ENCODE assay signal across 8 cellular contexts in genomic region chr7:73738220-73738611, GRCh38. TPM values are rescaled to one million over a fixed set of nuclear protein-coding genes. Genes with fewer than 3 reads are reported as not detected.
DNase-seq lines count a peak whose midpoint lies in the region; ATAC-seq and TF ChIP-seq lines count a peak whose summit lies in the region.

No MANE protein-coding gene starts in this region.

- TF ChIP-seq RAD21 in liver (IDR thresholded peaks at IDR 0.05), result no peak

- peaks cover 0 to 25% (median 13%) of the 10 kb centered on the region in 4 donors for H3K4me1 ChIP-seq in liver (ENCODE audit: control insufficient read depth in 4 of 4, insufficient read depth in 4 of 4, low read length in 3 of 4)

- H3K4me3 ChIP-seq in liver (ENCODE audit: low read depth in 1 of 3, low read length in 3 of 3), result peak overlapping the region; percentile 69 to 91 (median 88)

- H3K36me3 ChIP-seq in liver (ENCODE audit: control insufficient read depth in 4 of 4, insufficient read depth in 3 of 4, low read depth in 1 of 4, low read length in 3 of 4), result peaks cover 0 to 15% (median under 1%) of the 10 kb centered on the region in 4 donors

- H3K27ac ChIP-seq in C4-2B (peak overlapping the region; percentile 93), liver (ENCODE audit: low read depth in 1 of 2, low read length in 2 of 2) (peak overlapping the region; percentile 69 to 97)

- TF ChIP-seq CTCF in C4-2B (conservative IDR thresholded peaks at IDR 0.05) (no peak), liver (IDR thresholded peaks at IDR 0.05; ENCODE audit: low read depth, low read length, missing input control) (no peak)

- H3K27me3 ChIP-seq in liver (ENCODE audit: control insufficient read depth in 4 of 4, insufficient read depth in 4 of 4, low read length in 3 of 4), result no peaks in the 10 kb centered on the region

- peak; percentile 21 for ATAC-seq in GM19455 (IDR thresholded peaks at IDR 0.05; ENCODE audit: unreplicated experiment)

- WGBS in liver, result 1% methylated on average over 24 of the region's 24 CpGs

- no peaks in the 10 kb centered on the region for H3K9me3 ChIP-seq in liver (ENCODE audit: control insufficient read depth in 4 of 4, low read length in 3 of 4)

- H3K9ac ChIP-seq in liver (ENCODE audit: low read depth in 1 of 2, low read length in 2 of 2), result peak overlapping the region; percentile 52 to 54

- peak; percentile 40 for DNase-seq in NCI-H1105 treated with DMSO at 0.1 percent for 48 hours (lab: John Stamatoyannopoulos, UW)
- DNase-seq in activated CD4-positive, alpha-beta T cell treated with anti-CD3 and anti-CD28 coated beads, Interleukin-2, amount 50 U/mL, for 48 hours, result peak; percentile 70 to 72
- peak; percentile 58 for DNase-seq in dermis blood vessel endothelial cell
- DNase-seq in stimulated activated CD4-positive, alpha-beta T cell treated with anti-CD3 and anti-CD28 coated beads, Interleukin-4, amount 100 ng/mL, for 4 hours, result peak; percentile 39 to 70
- no peak for DNase-seq in NCI-H510A (lab: John Stamatoyannopoulos, UW)

TF ChIP-seq in liver, 16 proteins besides CTCF, POLR2A, EP300 and RAD21:
- no peak for TF ChIP-seq HNF4A (conservative IDR thresholded peaks at IDR 0.05)
- TF ChIP-seq, protein P1, sequence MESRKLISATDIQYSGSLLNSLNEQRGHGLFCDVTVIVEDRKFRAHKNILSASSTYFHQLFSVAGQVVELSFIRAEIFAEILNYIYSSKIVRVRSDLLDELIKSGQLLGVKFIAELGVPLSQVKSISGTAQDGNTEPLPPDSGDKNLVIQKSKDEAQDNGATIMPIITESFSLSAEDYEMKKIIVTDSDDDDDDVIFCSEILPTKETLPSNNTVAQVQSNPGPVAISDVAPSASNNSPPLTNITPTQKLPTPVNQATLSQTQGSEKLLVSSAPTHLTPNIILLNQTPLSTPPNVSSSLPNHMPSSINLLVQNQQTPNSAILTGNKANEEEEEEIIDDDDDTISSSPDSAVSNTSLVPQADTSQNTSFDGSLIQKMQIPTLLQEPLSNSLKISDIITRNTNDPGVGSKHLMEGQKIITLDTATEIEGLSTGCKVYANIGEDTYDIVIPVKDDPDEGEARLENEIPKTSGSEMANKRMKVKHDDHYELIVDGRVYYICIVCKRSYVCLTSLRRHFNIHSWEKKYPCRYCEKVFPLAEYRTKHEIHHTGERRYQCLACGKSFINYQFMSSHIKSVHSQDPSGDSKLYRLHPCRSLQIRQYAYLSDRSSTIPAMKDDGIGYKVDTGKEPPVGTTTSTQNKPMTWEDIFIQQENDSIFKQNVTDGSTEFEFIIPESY (IDR thresholded peaks at IDR 0.05), result no peak
- TF ChIP-seq, protein P2, sequence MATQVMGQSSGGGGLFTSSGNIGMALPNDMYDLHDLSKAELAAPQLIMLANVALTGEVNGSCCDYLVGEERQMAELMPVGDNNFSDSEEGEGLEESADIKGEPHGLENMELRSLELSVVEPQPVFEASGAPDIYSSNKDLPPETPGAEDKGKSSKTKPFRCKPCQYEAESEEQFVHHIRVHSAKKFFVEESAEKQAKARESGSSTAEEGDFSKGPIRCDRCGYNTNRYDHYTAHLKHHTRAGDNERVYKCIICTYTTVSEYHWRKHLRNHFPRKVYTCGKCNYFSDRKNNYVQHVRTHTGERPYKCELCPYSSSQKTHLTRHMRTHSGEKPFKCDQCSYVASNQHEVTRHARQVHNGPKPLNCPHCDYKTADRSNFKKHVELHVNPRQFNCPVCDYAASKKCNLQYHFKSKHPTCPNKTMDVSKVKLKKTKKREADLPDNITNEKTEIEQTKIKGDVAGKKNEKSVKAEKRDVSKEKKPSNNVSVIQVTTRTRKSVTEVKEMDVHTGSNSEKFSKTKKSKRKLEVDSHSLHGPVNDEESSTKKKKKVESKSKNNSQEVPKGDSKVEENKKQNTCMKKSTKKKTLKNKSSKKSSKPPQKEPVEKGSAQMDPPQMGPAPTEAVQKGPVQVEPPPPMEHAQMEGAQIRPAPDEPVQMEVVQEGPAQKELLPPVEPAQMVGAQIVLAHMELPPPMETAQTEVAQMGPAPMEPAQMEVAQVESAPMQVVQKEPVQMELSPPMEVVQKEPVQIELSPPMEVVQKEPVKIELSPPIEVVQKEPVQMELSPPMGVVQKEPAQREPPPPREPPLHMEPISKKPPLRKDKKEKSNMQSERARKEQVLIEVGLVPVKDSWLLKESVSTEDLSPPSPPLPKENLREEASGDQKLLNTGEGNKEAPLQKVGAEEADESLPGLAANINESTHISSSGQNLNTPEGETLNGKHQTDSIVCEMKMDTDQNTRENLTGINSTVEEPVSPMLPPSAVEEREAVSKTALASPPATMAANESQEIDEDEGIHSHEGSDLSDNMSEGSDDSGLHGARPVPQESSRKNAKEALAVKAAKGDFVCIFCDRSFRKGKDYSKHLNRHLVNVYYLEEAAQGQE (IDR thresholded peaks at IDR 0.05), result no peak
- no peak for TF ChIP-seq TAF1 (conservative IDR thresholded peaks at IDR 0.05)
- TF ChIP-seq RXRA (IDR thresholded peaks at IDR 0.05), result no peak
- no peak for TF ChIP-seq YY1 (IDR thresholded peaks at IDR 0.05)
- no peak for TF ChIP-seq HNF4G (IDR thresholded peaks at IDR 0.05)
- no peak for TF ChIP-seq FOXA2 (IDR thresholded peaks at IDR 0.05)
- no peak for TF ChIP-seq GABPA (IDR thresholded peaks at IDR 0.05 in 1 of 2, conservative IDR thresholded peaks at IDR 0.05 in 1 of 2)
- no peak for TF ChIP-seq NR2F2 (IDR thresholded peaks at IDR 0.05)
- TF ChIP-seq, protein P3, sequence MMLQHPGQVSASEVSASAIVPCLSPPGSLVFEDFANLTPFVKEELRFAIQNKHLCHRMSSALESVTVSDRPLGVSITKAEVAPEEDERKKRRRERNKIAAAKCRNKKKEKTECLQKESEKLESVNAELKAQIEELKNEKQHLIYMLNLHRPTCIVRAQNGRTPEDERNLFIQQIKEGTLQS (IDR thresholded peaks at IDR 0.05), result no peak
- TF ChIP-seq FOXA1 (IDR thresholded peaks at IDR 0.05), result no peak
- no peak for TF ChIP-seq JUND (IDR thresholded peaks at IDR 0.05)
- TF ChIP-seq EGR1 (IDR thresholded peaks at IDR 0.05; ENCODE audit: low read depth in 2 of 2), result no peak

RNA-seq across cellular contexts. Expression of gene ABHD11, which starts 0.4 kb away (rescaled TPM):
- total RNA-seq in dermis blood vessel endothelial cell (6.1 and 7.1 TPM in 2 replicates), liver (1 to 10 TPM; 5.1 to 5.9 TPM)
- polyA plus RNA-seq in liver, result 1 to 10 TPM; 7.4 to 7.6 TPM

RNA-seq across cellular contexts. Expression of gene STX1A, which starts 18.7 kb away (rescaled TPM):
- 10.7 and 11.4 TPM in 2 replicates for total RNA-seq in dermis blood vessel endothelial cell
- total RNA-seq in liver, result 1 to 10 TPM in 1 of 2 donors, under 1 TPM in 1; 0.79 to 1.9 TPM
- polyA plus RNA-seq in liver, result 1 to 10 TPM in 1 of 2 donors, under 1 TPM in 1; 0.49 to 1.4 TPM

RNA-seq across cellular contexts. Expression of gene CLDN3, which starts 31.9 kb away (rescaled TPM):
- 1.4 and 1.5 TPM in 2 replicates for total RNA-seq in dermis blood vessel endothelial cell
- total RNA-seq in liver, result 10 to 100 TPM in 1 of 2 donors, 1 to 10 TPM in 1; 3.6 to 21.1 TPM
- 10 to 100 TPM; 24.7 to 43.0 TPM for polyA plus RNA-seq in liver

RNA-seq across cellular contexts. Expression of gene BUD23, which starts 54.8 kb away (rescaled TPM):
- total RNA-seq in dermis blood vessel endothelial cell, result 27.0 and 31.5 TPM in 2 replicates
- total RNA-seq in liver, result 10 to 100 TPM; 19.1 to 33.4 TPM
- 10 to 100 TPM; 42.2 to 52.6 TPM for polyA plus RNA-seq in liver

RNA-seq across cellular contexts. Expression of gene DNAJC30, which starts 55.0 kb away (rescaled TPM):
- 0.85 and 1.3 TPM in 2 replicates for total RNA-seq in dermis blood vessel endothelial cell
- total RNA-seq in liver, result 1 to 10 TPM; 2.1 to 2.3 TPM
- polyA plus RNA-seq in liver, result 1 to 10 TPM; 7.4 to 8.7 TPM
